ENCODE assay signal across 1 cellular context in genomic region chr1:23796466-23797271, GRCh38.
TF ChIP-seq lines count a peak whose summit lies in the region.

No MANE protein-coding gene starts in this region.

TF ChIP-seq in K562, 482 proteins besides CTCF, POLR2A, EP300 and RAD21:
- no peak for TF ChIP-seq FOSL1 (tag; conservative IDR thresholded peaks at IDR 0.05)
- peak; percentile 60 for TF ChIP-seq SUPT5H (IDR thresholded peaks at IDR 0.05)
- TF ChIP-seq, protein P1, sequence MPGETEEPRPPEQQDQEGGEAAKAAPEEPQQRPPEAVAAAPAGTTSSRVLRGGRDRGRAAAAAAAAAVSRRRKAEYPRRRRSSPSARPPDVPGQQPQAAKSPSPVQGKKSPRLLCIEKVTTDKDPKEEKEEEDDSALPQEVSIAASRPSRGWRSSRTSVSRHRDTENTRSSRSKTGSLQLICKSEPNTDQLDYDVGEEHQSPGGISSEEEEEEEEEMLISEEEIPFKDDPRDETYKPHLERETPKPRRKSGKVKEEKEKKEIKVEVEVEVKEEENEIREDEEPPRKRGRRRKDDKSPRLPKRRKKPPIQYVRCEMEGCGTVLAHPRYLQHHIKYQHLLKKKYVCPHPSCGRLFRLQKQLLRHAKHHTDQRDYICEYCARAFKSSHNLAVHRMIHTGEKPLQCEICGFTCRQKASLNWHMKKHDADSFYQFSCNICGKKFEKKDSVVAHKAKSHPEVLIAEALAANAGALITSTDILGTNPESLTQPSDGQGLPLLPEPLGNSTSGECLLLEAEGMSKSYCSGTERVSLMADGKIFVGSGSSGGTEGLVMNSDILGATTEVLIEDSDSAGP (CRISPR knock-in tag; IDR thresholded peaks at IDR 0.05), result no peak
- TF ChIP-seq RBFOX2 (IDR thresholded peaks at IDR 0.05; ENCODE audit: low read depth, low read length), result peak; percentile 2; the same call in 1 of the 2 replicates
- TF ChIP-seq MTF1 (CRISPR knock-in tag; IDR thresholded peaks at IDR 0.05; ENCODE audit: borderline replicate concordance), result no peak
- no peak for TF ChIP-seq SNIP1 (IDR thresholded peaks at IDR 0.05; ENCODE audit: low read depth)
- TF ChIP-seq MTA2 (IDR thresholded peaks at IDR 0.05; ENCODE audit: low read depth), result no peak
- no peak for TF ChIP-seq KLF1 (tag; IDR thresholded peaks at IDR 0.05)
- peak; percentile 22; the same call in 1 of the 2 replicates for TF ChIP-seq POLR2AphosphoS2 (IDR thresholded peaks at IDR 0.05; ENCODE audit: low read length)
- TF ChIP-seq FOXJ2 (tag; IDR thresholded peaks at IDR 0.05), result no peak
- TF ChIP-seq ETS1 (conservative IDR thresholded peaks at IDR 0.05; ENCODE audit: control insufficient read depth, low read depth, low read length), result no peak
- TF ChIP-seq ZNF24 (IDR thresholded peaks at IDR 0.05), result no peak
- TF ChIP-seq MYNN (IDR thresholded peaks at IDR 0.05), result 0 out of 2 replicates have a peak, but pooled peaks have one; percentile 9
- TF ChIP-seq MYNN (CRISPR knock-in tag; IDR thresholded peaks at IDR 0.05), result no peak
- TF ChIP-seq POLR2B (IDR thresholded peaks at IDR 0.05; ENCODE audit: low read depth, partially characterized antibody), result peak; percentile 35
- no peak for TF ChIP-seq RFX5 (IDR thresholded peaks at IDR 0.05; ENCODE audit: low read depth, low read length)
- TF ChIP-seq AFF1 (IDR thresholded peaks at IDR 0.05; ENCODE audit: low read depth in 1 of 2, partially characterized antibody in 2 of 2), result no peak
TF ChIP-seq in K562: peak in this region for 5.
